ENCODE assay signal across 9 cellular contexts in the genomic region with DNA sequence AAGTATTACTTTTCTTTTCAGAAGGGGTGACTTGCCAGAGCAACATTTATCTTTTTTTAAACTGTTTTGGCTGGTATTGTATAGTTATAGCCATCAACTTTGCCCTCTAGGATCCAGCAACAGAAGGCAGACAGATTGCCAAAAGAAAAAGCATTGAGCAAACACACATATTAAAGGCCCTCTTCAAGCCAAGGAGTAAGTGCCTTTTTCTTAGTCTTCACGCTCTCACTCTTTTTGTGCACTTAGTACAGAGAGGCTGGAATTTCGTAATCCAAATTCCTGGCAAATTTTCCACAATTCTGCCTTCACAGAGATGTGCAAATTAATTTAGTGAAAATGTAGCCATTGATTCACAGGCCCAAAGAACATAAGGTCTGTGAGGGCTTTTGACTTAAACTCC.
"Had no signal": no experiment of that assay in that cellular context is flagged by ENCODE, and none has a peak within 500 bp of the region (broad histone marks: within the 10 kb centered on the region; RNA-seq: fewer than 3 reads in every experiment).

No MANE protein-coding gene starts in this region.

- H3K4me1 ChIP-seq: HAP-1 had no signal

- H3K4me3 Mint-ChIP-seq: HFFc6, IgD-negative memory B cell had no signal

- H3K4me1 Mint-ChIP-seq: IgD-negative memory B cell had no signal

- H2AFZ ChIP-seq: GM23248 had no signal

- H3K36me3 ChIP-seq: HAP-1 had no signal

- H3K4me3 ChIP-seq: GM23248, HAP-1 had no signal

- H3K9me3 Mint-ChIP-seq: IgD-negative memory B cell had no signal

- FAIRE-seq: HTR-8/SVneo had no signal

- H3K36me3 Mint-ChIP-seq: IgD-negative memory B cell had no signal

- ATAC-seq: HCT116 had no signal

- DNase-seq: GM23248, GOT3, H7, HFFc6, KBM-7 had no signal

- H3K27ac ChIP-seq: GM23248 had no signal

- H3K27ac Mint-ChIP-seq: HFFc6, IgD-negative memory B cell had no signal

- H3K9ac ChIP-seq: GM23248 had no signal

- H3K9me3 ChIP-seq: HAP-1 had no signal

- H3K27me3 Mint-ChIP-seq: IgD-negative memory B cell had no signal
